Comparison of ENCODE assay signal across 16 cellular contexts in genomic region chr10:77524300-77524711, GRCh38.
DNase-seq lines count a peak whose midpoint lies in the region; ATAC-seq lines count a peak whose summit lies in the region.
"Had no signal": no experiment of that assay in that cellular context is flagged by ENCODE, and none has a peak within 500 bp of the region (broad histone marks: within the 10 kb centered on the region; RNA-seq: fewer than 3 reads in every experiment).

No MANE protein-coding gene starts in this region.

- no peak for ATAC-seq in HG02763 (IDR thresholded peaks at IDR 0.05; ENCODE audit: unreplicated experiment)
- ATAC-seq in GM21825 (IDR thresholded peaks at IDR 0.05; ENCODE audit: unreplicated experiment) = no peak
- ATAC-seq in activated naive CD4-positive, alpha-beta T cell treated with anti-CD3 and anti-CD28 coated beads, Interleukin-2, amount 50 U/mL, for 72 hours = no peak
- ATAC-seq: esophagus mucosa; stimulated activated effector memory CD8-positive, alpha-beta T cell treated with anti-CD3 and anti-CD28 coated beads, Interleukin-12 subunit alpha, Interleukin-12 subunit beta, amount 100 ng/mL, for 72 hours had no signal

- no peaks in the 10 kb centered on the region for H3K36me3 Mint-ChIP-seq in activated naive CD4-positive, alpha-beta T cell treated with anti-CD3 and anti-CD28 coated beads, Interleukin-2, amount 50 U/mL, for 72 hours
- H3K36me3 Mint-ChIP-seq: stimulated activated effector memory CD8-positive, alpha-beta T cell treated with anti-CD3 and anti-CD28 coated beads, Interleukin-12 subunit alpha, Interleukin-12 subunit beta, amount 100 ng/mL, for 72 hours had no signal

- H3K9me3 Mint-ChIP-seq in activated naive CD4-positive, alpha-beta T cell treated with anti-CD3 and anti-CD28 coated beads, Interleukin-2, amount 50 U/mL, for 72 hours = peaks cover 11 to 13% of the 10 kb centered on the region in 2 donors
- H3K9me3 Mint-ChIP-seq: stimulated activated effector memory CD8-positive, alpha-beta T cell treated with anti-CD3 and anti-CD28 coated beads, Interleukin-12 subunit alpha, Interleukin-12 subunit beta, amount 100 ng/mL, for 72 hours had no signal

- H3K27ac Mint-ChIP-seq in activated naive CD4-positive, alpha-beta T cell treated with anti-CD3 and anti-CD28 coated beads, Interleukin-2, amount 50 U/mL, for 72 hours = no peak overlapping the region
- H3K27ac Mint-ChIP-seq: stimulated activated effector memory CD8-positive, alpha-beta T cell treated with anti-CD3 and anti-CD28 coated beads, Interleukin-12 subunit alpha, Interleukin-12 subunit beta, amount 100 ng/mL, for 72 hours had no signal

- DNase-seq in GM04503 (ENCODE audit: low read depth) (peak; percentile 99), adipocyte (ENCODE audit: low read depth) (peak; percentile 87), globus pallidus (ENCODE audit: low spot score) (peak; percentile 37), SIG-M5 (lab: John Stamatoyannopoulos, UW) (no peak)
- DNase-seq in activated naive CD4-positive, alpha-beta T cell treated with anti-CD3 and anti-CD28 coated beads, Interleukin-2, amount 50 U/mL, for 72 hours (ENCODE audit: low spot score in 2 of 2) = no peak
- DNase-seq: activated T-cell treated with anti-CD3 and anti-CD28 coated beads, Interleukin-2, amount 50 U/mL, for 48 hours; Calu3; caudate nucleus; NCI-H1092 had no signal

- H3K36me3 ChIP-seq in adipocyte (ENCODE audit: control insufficient read depth, insufficient read depth, low read length, severe bottlenecking) (no peaks in the 10 kb centered on the region), stomach smooth muscle (ENCODE audit: control insufficient read depth in 2 of 2, insufficient read depth in 2 of 2, low read length in 2 of 2) (peaks cover 0 to 2% of the 10 kb centered on the region in 2 donors)
- H3K36me3 ChIP-seq: neutrophil had no signal

- H3K4me3 ChIP-seq in adipocyte (ENCODE audit: low read length) = peak overlapping the region; percentile 26
- H3K4me3 ChIP-seq in stomach smooth muscle (ENCODE audit: low read length in 2 of 2) = peak overlapping the region in 1 of 2 donors; percentile 54

- no peaks in the 10 kb centered on the region for H3K27me3 ChIP-seq in adipocyte (replicated peaks; ENCODE audit: control insufficient read depth, insufficient read depth, low read length)
- H3K27me3 ChIP-seq in stomach smooth muscle (ENCODE audit: control insufficient read depth in 1 of 2, insufficient read depth in 2 of 2, low read length in 2 of 2) = no peaks in the 10 kb centered on the region

- H3K27ac ChIP-seq in stomach smooth muscle (ENCODE audit: low read length) = peak overlapping the region; percentile 60
- H3K27ac ChIP-seq: neutrophil, VCaP had no signal

- H3K4me1 ChIP-seq in adipocyte (ENCODE audit: control insufficient read depth, insufficient read depth, low read length) (peaks cover 25% of the 10 kb centered on the region), stomach smooth muscle (ENCODE audit: control insufficient read depth, insufficient read depth, low read length) (peaks cover 37% of the 10 kb centered on the region)

- H3K9ac ChIP-seq in adipocyte (ENCODE audit: low read length) (peak overlapping the region; percentile 60), stomach smooth muscle (ENCODE audit: low read length in 2 of 2) (no peak overlapping the region)

- H3K9me3 ChIP-seq in adipocyte (ENCODE audit: control insufficient read depth, low read length) (no peaks in the 10 kb centered on the region), stomach smooth muscle (ENCODE audit: control insufficient read depth in 2 of 2, low read length in 2 of 2) (no peaks in the 10 kb centered on the region)
- H3K9me3 ChIP-seq: neutrophil had no signal

Comparison
In these comparisons a context has a peak if more than half of its experiments do, and no peak if none do; other contexts are left out.
1. DNase-seq: peak in GM04503 (single experiment), adipocyte (single experiment) and globus pallidus (single experiment); none in activated naive CD4-positive, alpha-beta T cell treated with anti-CD3 and anti-CD28 coated beads, Interleukin-2, amount 50 U/mL, for 72 hours (0 of 2) and SIG-M5 (single experiment).